In genomic region chr20:1844723-1845523, GRCh38 we compare ENCODE assay signal across 8 cellular contexts. TPM values are rescaled to one million over a fixed set of nuclear protein-coding genes. Genes with fewer than 3 reads are reported as not detected.
DNase-seq lines count a peak whose midpoint lies in the region; ATAC-seq, FAIRE-seq and TF ChIP-seq lines count a peak whose summit lies in the region.

No MANE protein-coding gene starts in this region.

- peaks cover 6% of the 10 kb centered on the region for H3K4me1 ChIP-seq in astrocyte (ENCODE audit: insufficient read depth, low read length)

- TF ChIP-seq CTCF in GM10248 (IDR thresholded peaks at IDR 0.05; ENCODE audit: control extremely low read depth, extremely low read depth, low read depth, missing control alignments) (no peak), HL-60 (IDR thresholded peaks at IDR 0.05; ENCODE audit: insufficient read depth, low read length) (no peak), astrocyte (IDR thresholded peaks at IDR 0.05; ENCODE audit: insufficient read depth, low read depth, low read length) (no peak)

- no peaks in the 10 kb centered on the region for H3K9me3 ChIP-seq in astrocyte (ENCODE audit: insufficient read depth, low read depth, low read length)

- DNase-seq in GM10248 (ENCODE audit: extremely low spot score) (peak; percentile 89), HL-60 (ENCODE audit: low read depth in 1 of 2, low spot score in 1 of 2) (peak; percentile 66 to 92), astrocyte (ENCODE audit: low read depth) (peak; percentile 43), NCI-H345 (lab: John Stamatoyannopoulos, UW) (no peak), COR-L47 (lab: John Stamatoyannopoulos, UW) (no peak), HT-29 (ENCODE audit: low spot score) (no peak)
- no peak for DNase-seq in natural killer cell treated with Interleukin-12 subunit alpha and Interleukin-12 subunit beta and Interleukin-15 and Interleukin-18, amount 100 ng/mL, for 72 hours (ENCODE audit: low spot score)

- POLR2A ChIA-PET in GM10248 (lab: Yijun Ruan, JAX): no interaction called here

- H3K9ac ChIP-seq in astrocyte (ENCODE audit: low read length): no peak overlapping the region

- no peak for FAIRE-seq in astrocyte (lab: Jason Lieb, UNC)

- CTCF ChIA-PET in GM10248 (lab: Yijun Ruan, JAX): interaction anchor here (1.4 kb wide), 1 partner anchor 68 kb away, joined by 5 read pairs; no protein-coding TSS in a partner anchor

- no peaks in the 10 kb centered on the region for H3K36me3 ChIP-seq in astrocyte (ENCODE audit: insufficient read depth, low read length)

- H3K79me2 ChIP-seq in astrocyte (ENCODE audit: insufficient read depth, low read length): no peaks in the 10 kb centered on the region

- no peaks in the 10 kb centered on the region for H3K36me3 Mint-ChIP-seq in astrocyte (ENCODE audit: low read depth, unreplicated experiment)
- no peaks in the 10 kb centered on the region for H3K36me3 Mint-ChIP-seq in natural killer cell treated with Interleukin-12 subunit alpha and Interleukin-12 subunit beta and Interleukin-15 and Interleukin-18, amount 100 ng/mL, for 72 hours

- H3K4me3 ChIP-seq in HL-60 (replicated peaks; ENCODE audit: insufficient read depth, low read length): no peak overlapping the region
- no peak overlapping the region for H3K4me3 ChIP-seq in astrocyte (ENCODE audit: insufficient read depth, low read depth, low read length)

- ATAC-seq in GM21381 (IDR thresholded peaks at IDR 0.05; ENCODE audit: unreplicated experiment): peak; percentile 91
- ATAC-seq in natural killer cell treated with Interleukin-12 subunit alpha and Interleukin-12 subunit beta and Interleukin-15 and Interleukin-18, amount 100 ng/mL, for 72 hours: peak; percentile 34 to 51

- no peaks in the 10 kb centered on the region for H4K20me1 ChIP-seq in astrocyte (ENCODE audit: insufficient read depth, low read length)

- H2AFZ ChIP-seq in astrocyte (ENCODE audit: low read depth, low read length): no peak overlapping the region

- peaks cover 5% of the 10 kb centered on the region for H3K4me1 Mint-ChIP-seq in astrocyte (ENCODE audit: low read depth, unreplicated experiment)
- H3K4me1 Mint-ChIP-seq in natural killer cell treated with Interleukin-12 subunit alpha and Interleukin-12 subunit beta and Interleukin-15 and Interleukin-18, amount 100 ng/mL, for 72 hours (ENCODE audit: low read depth in 2 of 2): no peaks in the 10 kb centered on the region

- peaks cover 6% of the 10 kb centered on the region for H3K9me3 Mint-ChIP-seq in astrocyte (ENCODE audit: unreplicated experiment)
- peaks cover 3% of the 10 kb centered on the region for H3K9me3 Mint-ChIP-seq in natural killer cell treated with Interleukin-12 subunit alpha and Interleukin-12 subunit beta and Interleukin-15 and Interleukin-18, amount 100 ng/mL, for 72 hours

- peaks cover 4% of the 10 kb centered on the region for H3K27me3 Mint-ChIP-seq in astrocyte (ENCODE audit: low read depth, unreplicated experiment)
- H3K27me3 Mint-ChIP-seq in natural killer cell treated with Interleukin-12 subunit alpha and Interleukin-12 subunit beta and Interleukin-15 and Interleukin-18, amount 100 ng/mL, for 72 hours: peaks cover 17 to 31% of the 10 kb centered on the region in 2 donors

- H3K27me3 ChIP-seq in HL-60 (ENCODE audit: insufficient read depth, poor library complexity, severe bottlenecking): no peaks in the 10 kb centered on the region
- H3K27me3 ChIP-seq in astrocyte (ENCODE audit: insufficient read depth, low read length): no peaks in the 10 kb centered on the region

- no peak overlapping the region for H3K4me3 Mint-ChIP-seq in astrocyte (ENCODE audit: unreplicated experiment)
- H3K4me3 Mint-ChIP-seq in natural killer cell treated with Interleukin-12 subunit alpha and Interleukin-12 subunit beta and Interleukin-15 and Interleukin-18, amount 100 ng/mL, for 72 hours: no peak overlapping the region

- no peak overlapping the region for H3K27ac Mint-ChIP-seq in astrocyte (ENCODE audit: unreplicated experiment)
- no peak overlapping the region for H3K27ac Mint-ChIP-seq in natural killer cell treated with Interleukin-12 subunit alpha and Interleukin-12 subunit beta and Interleukin-15 and Interleukin-18, amount 100 ng/mL, for 72 hours

- H3K4me2 ChIP-seq in astrocyte (ENCODE audit: low read length): no peak overlapping the region

- H3K27ac ChIP-seq in HL-60 (replicated peaks) (peak overlapping the region; percentile 59), astrocyte (ENCODE audit: low read depth, low read length) (no peak overlapping the region)

RNA-seq across cellular contexts. Expression of gene SIRPA, which starts 50.3 kb away (rescaled TPM):
- total RNA-seq in astrocyte: 35.5 and 52.4 TPM in 2 replicates
- 1 to 10 TPM in 1 of 2 donors, under 1 TPM in 1; 0.14 to 1.0 TPM for total RNA-seq in natural killer cell treated with Interleukin-12 subunit alpha and Interleukin-12 subunit beta and Interleukin-15 and Interleukin-18, amount 100 ng/mL, for 72 hours
- 0.13 and 0.53 TPM in 2 replicates for total RNA-seq in HT-29 (2014; rRNA removed; shearing (Covaris generic))

Comparison
In these comparisons a context has a peak if more than half of its experiments do, and no peak if none do; other contexts are left out.
1. DNase-seq: peak in GM10248 (single experiment), HL-60 (2 of 2) and astrocyte (single experiment); none in natural killer cell treated with Interleukin-12 subunit alpha and Interleukin-12 subunit beta and Interleukin-15 and Interleukin-18, amount 100 ng/mL, for 72 hours (single experiment), NCI-H345 (single experiment), COR-L47 (single experiment) and HT-29 (single experiment).
2. RNA of gene SIRPA, which starts 50.3 kb away (total RNA-seq): 35.5 to 52.4 TPM in astrocyte; 0.14 to 1.0 TPM in natural killer cell treated with Interleukin-12 subunit alpha and Interleukin-12 subunit beta and Interleukin-15 and Interleukin-18, amount 100 ng/mL, for 72 hours and 0.13 to 0.53 TPM in HT-29; every median in the first group is over 10 times any median in the second.